In genomic region chr17:8451937-8452614, GRCh38 we compare ENCODE assay signal across 22 cellular contexts. TPM values are rescaled to one million over a fixed set of nuclear protein-coding genes. Genes with fewer than 3 reads are reported as not detected.
"Had no signal": no experiment of that assay in that cellular context is flagged by ENCODE, and none has a peak within 500 bp of the region (broad histone marks: within the 10 kb centered on the region; RNA-seq: fewer than 3 reads in every experiment).

No MANE protein-coding gene starts in this region.

- H3K9me3 ChIP-seq: SJSA1 had no signal

- H3K4me1 ChIP-seq: SJSA1 had no signal

- FAIRE-seq: HTR-8/SVneo, RCC 7860 had no signal

- H3K4me3 ChIP-seq: SJSA1, SK-N-MC had no signal

- H3K27me3 ChIP-seq: SJSA1 had no signal

- H3K27ac ChIP-seq: SJSA1, SK-N-MC had no signal

- DNase-seq: KBM-7, MV-4-11, NCI-H1048, NCI-H1105, NCI-H1436 treated with DMSO at 0.1 percent for 48 hours, NCI-H187, NCI-H2029 treated with DMSO at 0.1 percent for 48 hours, NCI-H2107, NCI-H2227 treated with DMSO at 0.1 percent for 48 hours, NCI-H510A, NCI-H524 treated with DMSO at 0.1 percent for 48 hours, NCI-H69, NCI-H774, Right ventricle myocardium superior, RPMI8226, SIG-M5 had no signal

RNA-seq across cellular contexts. Expression of gene RNF222, which starts 54.4 kb away (rescaled TPM):
- total RNA-seq: LHCN-M2, MCF 10A, Right ventricle myocardium superior, SJSA1 had no signal
